ENCODE assay signal across 1 cellular context in the genomic region with DNA sequence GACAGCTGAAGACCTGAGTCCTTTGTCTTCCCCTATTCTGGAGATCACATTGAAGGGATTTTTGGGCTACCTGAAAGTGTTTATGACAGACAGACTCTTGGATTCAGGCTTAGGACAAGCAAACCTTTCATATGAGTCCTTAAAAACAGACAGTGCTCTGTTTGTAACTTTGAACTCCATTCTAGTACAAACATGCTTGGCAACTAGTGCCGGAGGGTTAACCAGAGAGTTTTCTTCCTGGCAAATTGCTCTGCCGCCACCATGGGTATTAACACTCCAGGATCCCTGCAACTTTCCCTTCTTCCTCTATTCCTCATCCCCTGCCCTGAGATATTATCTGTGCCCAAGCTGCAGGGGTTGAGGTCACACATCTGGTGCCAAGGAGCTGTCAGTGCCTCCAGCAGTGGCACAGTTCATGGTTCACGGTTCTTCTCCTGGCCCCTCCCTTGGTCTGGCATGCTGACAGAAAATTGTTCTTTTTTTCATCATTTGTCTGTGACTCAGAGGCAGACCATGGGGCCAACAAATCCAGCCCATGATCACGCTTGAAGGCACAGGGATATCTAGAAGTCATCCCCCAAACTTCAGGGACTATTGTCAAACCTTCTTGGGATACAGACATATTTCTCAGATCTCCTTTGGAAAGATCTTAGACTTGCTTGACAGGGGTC.
TF ChIP-seq lines count a peak whose summit lies in the region.

No MANE protein-coding gene starts in this region.

TF ChIP-seq in HEK293, 187 proteins besides CTCF, POLR2A, EP300 and RAD21 (continued from another document and continues in another):
- TF ChIP-seq, protein P1, sequence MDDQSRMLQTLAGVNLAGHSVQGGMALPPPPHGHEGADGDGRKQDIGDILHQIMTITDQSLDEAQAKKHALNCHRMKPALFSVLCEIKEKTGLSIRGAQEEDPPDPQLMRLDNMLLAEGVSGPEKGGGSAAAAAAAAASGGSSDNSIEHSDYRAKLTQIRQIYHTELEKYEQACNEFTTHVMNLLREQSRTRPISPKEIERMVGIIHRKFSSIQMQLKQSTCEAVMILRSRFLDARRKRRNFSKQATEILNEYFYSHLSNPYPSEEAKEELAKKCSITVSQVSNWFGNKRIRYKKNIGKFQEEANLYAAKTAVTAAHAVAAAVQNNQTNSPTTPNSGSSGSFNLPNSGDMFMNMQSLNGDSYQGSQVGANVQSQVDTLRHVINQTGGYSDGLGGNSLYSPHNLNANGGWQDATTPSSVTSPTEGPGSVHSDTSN (CRISPR knock-in tag; IDR thresholded peaks at IDR 0.05) = no peak
- TF ChIP-seq IKZF3 (tag by site-specific recombination; IDR thresholded peaks at IDR 0.05) (no peak), ZNF785 (tag by site-specific recombination; IDR thresholded peaks at IDR 0.05) (no peak), ZNF350 (tag by site-specific recombination; IDR thresholded peaks at IDR 0.05) (no peak), ZEB2 (tag by site-specific recombination; IDR thresholded peaks at IDR 0.05) (peak; percentile 73; the same call in 1 of the 2 replicates), ZFP37 (tag by site-specific recombination; IDR thresholded peaks at IDR 0.05) (no peak), ZBTB21 (tag by site-specific recombination; IDR thresholded peaks at IDR 0.05) (no peak), ZNF76 (tag by site-specific recombination; IDR thresholded peaks at IDR 0.05; ENCODE audit: borderline replicate concordance, low read depth) (no peak), ZNF677 (tag by site-specific recombination; IDR thresholded peaks at IDR 0.05) (no peak), GLI4 (tag by site-specific recombination; IDR thresholded peaks at IDR 0.05) (no peak), ZNF843 (tag by site-specific recombination; IDR thresholded peaks at IDR 0.05) (no peak), ZNF837 (tag by site-specific recombination; IDR thresholded peaks at IDR 0.05) (no peak), ZNF600 (tag by site-specific recombination; IDR thresholded peaks at IDR 0.05) (peak; percentile 72), ZNF514 (tag by site-specific recombination; IDR thresholded peaks at IDR 0.05) (no peak), ZNF202 (tag by site-specific recombination; IDR thresholded peaks at IDR 0.05; ENCODE audit: borderline replicate concordance) (no peak), ZNF558 (tag by site-specific recombination; IDR thresholded peaks at IDR 0.05) (no peak), FEZF1 (tag by site-specific recombination; IDR thresholded peaks at IDR 0.05) (peak; percentile 81), ZNF24 (tag by site-specific recombination; IDR thresholded peaks at IDR 0.05) (no peak), ZNF426 (tag by site-specific recombination; IDR thresholded peaks at IDR 0.05) (no peak), ZNF37A (tag by site-specific recombination; IDR thresholded peaks at IDR 0.05) (no peak), ZNF776 (tag by site-specific recombination; IDR thresholded peaks at IDR 0.05; ENCODE audit: borderline replicate concordance) (no peak), ZNF391 (tag by site-specific recombination; IDR thresholded peaks at IDR 0.05; ENCODE audit: borderline replicate concordance, low read depth) (no peak), ZNF140 (tag by site-specific recombination; IDR thresholded peaks at IDR 0.05) (no peak), ZNF366 (tag by site-specific recombination; conservative IDR thresholded peaks at IDR 0.05) (no peak; the same call in 1 of the 2 replicates), ZNF23 (tag by site-specific recombination; IDR thresholded peaks at IDR 0.05; ENCODE audit: borderline replicate concordance) (no peak), GLIS2 (tag by site-specific recombination; IDR thresholded peaks at IDR 0.05) (no peak), ZXDB (tag by site-specific recombination; IDR thresholded peaks at IDR 0.05) (no peak), TRIM28 (IDR thresholded peaks at IDR 0.05; ENCODE audit: borderline replicate concordance, low read length) (no peak), SP7 (tag by site-specific recombination; IDR thresholded peaks at IDR 0.05) (no peak), ZFP69B (tag by site-specific recombination; IDR thresholded peaks at IDR 0.05) (no peak), ZNF335 (tag by site-specific recombination; conservative IDR thresholded peaks at IDR 0.05) (0 out of 2 replicates have a peak, but pooled peaks have one; percentile 16), ZNF146 (tag by site-specific recombination; IDR thresholded peaks at IDR 0.05) (no peak)
- TF ChIP-seq, protein P2, sequence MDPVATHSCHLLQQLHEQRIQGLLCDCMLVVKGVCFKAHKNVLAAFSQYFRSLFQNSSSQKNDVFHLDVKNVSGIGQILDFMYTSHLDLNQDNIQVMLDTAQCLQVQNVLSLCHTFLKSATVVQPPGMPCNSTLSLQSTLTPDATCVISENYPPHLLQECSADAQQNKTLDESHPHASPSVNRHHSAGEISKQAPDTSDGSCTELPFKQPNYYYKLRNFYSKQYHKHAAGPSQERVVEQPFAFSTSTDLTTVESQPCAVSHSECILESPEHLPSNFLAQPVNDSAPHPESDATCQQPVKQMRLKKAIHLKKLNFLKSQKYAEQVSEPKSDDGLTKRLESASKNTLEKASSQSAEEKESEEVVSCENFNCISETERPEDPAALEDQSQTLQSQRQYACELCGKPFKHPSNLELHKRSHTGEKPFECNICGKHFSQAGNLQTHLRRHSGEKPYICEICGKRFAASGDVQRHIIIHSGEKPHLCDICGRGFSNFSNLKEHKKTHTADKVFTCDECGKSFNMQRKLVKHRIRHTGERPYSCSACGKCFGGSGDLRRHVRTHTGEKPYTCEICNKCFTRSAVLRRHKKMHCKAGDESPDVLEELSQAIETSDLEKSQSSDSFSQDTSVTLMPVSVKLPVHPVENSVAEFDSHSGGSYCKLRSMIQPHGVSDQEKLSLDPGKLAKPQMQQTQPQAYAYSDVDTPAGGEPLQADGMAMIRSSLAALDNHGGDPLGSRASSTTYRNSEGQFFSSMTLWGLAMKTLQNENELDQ (tag by site-specific recombination; IDR thresholded peaks at IDR 0.05; ENCODE audit: low read depth) = no peak
- TF ChIP-seq, protein P3, sequence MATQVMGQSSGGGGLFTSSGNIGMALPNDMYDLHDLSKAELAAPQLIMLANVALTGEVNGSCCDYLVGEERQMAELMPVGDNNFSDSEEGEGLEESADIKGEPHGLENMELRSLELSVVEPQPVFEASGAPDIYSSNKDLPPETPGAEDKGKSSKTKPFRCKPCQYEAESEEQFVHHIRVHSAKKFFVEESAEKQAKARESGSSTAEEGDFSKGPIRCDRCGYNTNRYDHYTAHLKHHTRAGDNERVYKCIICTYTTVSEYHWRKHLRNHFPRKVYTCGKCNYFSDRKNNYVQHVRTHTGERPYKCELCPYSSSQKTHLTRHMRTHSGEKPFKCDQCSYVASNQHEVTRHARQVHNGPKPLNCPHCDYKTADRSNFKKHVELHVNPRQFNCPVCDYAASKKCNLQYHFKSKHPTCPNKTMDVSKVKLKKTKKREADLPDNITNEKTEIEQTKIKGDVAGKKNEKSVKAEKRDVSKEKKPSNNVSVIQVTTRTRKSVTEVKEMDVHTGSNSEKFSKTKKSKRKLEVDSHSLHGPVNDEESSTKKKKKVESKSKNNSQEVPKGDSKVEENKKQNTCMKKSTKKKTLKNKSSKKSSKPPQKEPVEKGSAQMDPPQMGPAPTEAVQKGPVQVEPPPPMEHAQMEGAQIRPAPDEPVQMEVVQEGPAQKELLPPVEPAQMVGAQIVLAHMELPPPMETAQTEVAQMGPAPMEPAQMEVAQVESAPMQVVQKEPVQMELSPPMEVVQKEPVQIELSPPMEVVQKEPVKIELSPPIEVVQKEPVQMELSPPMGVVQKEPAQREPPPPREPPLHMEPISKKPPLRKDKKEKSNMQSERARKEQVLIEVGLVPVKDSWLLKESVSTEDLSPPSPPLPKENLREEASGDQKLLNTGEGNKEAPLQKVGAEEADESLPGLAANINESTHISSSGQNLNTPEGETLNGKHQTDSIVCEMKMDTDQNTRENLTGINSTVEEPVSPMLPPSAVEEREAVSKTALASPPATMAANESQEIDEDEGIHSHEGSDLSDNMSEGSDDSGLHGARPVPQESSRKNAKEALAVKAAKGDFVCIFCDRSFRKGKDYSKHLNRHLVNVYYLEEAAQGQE (tag by site-specific recombination; IDR thresholded peaks at IDR 0.05) = no peak
- TF ChIP-seq, protein P4, sequence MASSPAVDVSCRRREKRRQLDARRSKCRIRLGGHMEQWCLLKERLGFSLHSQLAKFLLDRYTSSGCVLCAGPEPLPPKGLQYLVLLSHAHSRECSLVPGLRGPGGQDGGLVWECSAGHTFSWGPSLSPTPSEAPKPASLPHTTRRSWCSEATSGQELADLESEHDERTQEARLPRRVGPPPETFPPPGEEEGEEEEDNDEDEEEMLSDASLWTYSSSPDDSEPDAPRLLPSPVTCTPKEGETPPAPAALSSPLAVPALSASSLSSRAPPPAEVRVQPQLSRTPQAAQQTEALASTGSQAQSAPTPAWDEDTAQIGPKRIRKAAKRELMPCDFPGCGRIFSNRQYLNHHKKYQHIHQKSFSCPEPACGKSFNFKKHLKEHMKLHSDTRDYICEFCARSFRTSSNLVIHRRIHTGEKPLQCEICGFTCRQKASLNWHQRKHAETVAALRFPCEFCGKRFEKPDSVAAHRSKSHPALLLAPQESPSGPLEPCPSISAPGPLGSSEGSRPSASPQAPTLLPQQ (tag by site-specific recombination; IDR thresholded peaks at IDR 0.05) = no peak
- TF ChIP-seq, protein P5, sequence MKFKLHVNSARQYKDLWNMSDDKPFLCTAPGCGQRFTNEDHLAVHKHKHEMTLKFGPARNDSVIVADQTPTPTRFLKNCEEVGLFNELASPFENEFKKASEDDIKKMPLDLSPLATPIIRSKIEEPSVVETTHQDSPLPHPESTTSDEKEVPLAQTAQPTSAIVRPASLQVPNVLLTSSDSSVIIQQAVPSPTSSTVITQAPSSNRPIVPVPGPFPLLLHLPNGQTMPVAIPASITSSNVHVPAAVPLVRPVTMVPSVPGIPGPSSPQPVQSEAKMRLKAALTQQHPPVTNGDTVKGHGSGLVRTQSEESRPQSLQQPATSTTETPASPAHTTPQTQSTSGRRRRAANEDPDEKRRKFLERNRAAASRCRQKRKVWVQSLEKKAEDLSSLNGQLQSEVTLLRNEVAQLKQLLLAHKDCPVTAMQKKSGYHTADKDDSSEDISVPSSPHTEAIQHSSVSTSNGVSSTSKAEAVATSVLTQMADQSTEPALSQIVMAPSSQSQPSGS (tag by site-specific recombination; IDR thresholded peaks at IDR 0.05; ENCODE audit: low read depth) = no peak
- TF ChIP-seq, protein P6, sequence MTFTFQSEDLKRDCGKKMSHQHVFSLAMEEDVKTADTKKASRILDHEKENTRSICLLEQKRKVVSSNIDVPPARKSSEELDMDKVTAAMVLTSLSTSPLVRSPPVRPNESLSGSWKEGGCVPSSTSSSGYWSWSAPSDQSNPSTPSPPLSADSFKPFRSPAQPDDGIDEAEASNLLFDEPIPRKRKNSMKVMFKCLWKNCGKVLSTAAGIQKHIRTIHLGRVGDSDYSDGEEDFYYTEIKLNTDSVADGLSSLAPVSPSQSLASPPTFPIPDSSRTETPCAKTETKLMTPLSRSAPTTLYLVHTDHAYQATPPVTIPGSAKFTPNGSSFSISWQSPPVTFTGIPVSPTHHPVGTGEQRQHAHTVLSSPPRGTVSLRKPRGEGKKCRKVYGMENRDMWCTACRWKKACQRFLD (tag by site-specific recombination; IDR thresholded peaks at IDR 0.05) = no peak
- TF ChIP-seq, protein P7, sequence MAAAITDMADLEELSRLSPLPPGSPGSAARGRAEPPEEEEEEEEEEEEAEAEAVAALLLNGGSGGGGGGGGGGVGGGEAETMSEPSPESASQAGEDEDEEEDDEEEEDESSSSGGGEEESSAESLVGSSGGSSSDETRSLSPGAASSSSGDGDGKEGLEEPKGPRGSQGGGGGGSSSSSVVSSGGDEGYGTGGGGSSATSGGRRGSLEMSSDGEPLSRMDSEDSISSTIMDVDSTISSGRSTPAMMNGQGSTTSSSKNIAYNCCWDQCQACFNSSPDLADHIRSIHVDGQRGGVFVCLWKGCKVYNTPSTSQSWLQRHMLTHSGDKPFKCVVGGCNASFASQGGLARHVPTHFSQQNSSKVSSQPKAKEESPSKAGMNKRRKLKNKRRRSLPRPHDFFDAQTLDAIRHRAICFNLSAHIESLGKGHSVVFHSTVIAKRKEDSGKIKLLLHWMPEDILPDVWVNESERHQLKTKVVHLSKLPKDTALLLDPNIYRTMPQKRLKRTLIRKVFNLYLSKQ (tag by site-specific recombination; IDR thresholded peaks at IDR 0.05; ENCODE audit: borderline replicate concordance) = no peak
- TF ChIP-seq, protein P8, sequence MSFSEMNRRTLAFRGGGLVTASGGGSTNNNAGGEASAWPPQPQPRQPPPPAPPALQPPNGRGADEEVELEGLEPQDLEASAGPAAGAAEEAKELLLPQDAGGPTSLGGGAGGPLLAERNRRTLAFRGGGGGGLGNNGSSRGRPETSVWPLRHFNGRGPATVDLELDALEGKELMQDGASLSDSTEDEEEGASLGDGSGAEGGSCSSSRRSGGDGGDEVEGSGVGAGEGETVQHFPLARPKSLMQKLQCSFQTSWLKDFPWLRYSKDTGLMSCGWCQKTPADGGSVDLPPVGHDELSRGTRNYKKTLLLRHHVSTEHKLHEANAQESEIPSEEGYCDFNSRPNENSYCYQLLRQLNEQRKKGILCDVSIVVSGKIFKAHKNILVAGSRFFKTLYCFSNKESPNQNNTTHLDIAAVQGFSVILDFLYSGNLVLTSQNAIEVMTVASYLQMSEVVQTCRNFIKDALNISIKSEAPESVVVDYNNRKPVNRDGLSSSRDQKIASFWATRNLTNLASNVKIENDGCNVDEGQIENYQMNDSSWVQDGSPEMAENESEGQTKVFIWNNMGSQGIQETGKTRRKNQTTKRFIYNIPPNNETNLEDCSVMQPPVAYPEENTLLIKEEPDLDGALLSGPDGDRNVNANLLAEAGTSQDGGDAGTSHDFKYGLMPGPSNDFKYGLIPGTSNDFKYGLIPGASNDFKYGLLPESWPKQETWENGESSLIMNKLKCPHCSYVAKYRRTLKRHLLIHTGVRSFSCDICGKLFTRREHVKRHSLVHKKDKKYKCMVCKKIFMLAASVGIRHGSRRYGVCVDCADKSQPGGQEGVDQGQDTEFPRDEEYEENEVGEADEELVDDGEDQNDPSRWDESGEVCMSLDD (tag by site-specific recombination; IDR thresholded peaks at IDR 0.05) = no peak
- TF ChIP-seq, protein P9, sequence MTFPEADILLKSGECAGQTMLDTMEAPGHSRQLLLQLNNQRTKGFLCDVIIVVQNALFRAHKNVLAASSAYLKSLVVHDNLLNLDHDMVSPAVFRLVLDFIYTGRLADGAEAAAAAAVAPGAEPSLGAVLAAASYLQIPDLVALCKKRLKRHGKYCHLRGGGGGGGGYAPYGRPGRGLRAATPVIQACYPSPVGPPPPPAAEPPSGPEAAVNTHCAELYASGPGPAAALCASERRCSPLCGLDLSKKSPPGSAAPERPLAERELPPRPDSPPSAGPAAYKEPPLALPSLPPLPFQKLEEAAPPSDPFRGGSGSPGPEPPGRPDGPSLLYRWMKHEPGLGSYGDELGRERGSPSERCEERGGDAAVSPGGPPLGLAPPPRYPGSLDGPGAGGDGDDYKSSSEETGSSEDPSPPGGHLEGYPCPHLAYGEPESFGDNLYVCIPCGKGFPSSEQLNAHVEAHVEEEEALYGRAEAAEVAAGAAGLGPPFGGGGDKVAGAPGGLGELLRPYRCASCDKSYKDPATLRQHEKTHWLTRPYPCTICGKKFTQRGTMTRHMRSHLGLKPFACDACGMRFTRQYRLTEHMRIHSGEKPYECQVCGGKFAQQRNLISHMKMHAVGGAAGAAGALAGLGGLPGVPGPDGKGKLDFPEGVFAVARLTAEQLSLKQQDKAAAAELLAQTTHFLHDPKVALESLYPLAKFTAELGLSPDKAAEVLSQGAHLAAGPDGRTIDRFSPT (tag by site-specific recombination; IDR thresholded peaks at IDR 0.05) = no peak
